ENCODE assay signal across 16 cellular contexts in genomic region chr10:4351723-4352565, GRCh38.
DNase-seq lines count a peak whose midpoint lies in the region; ATAC-seq, FAIRE-seq and TF ChIP-seq lines count a peak whose summit lies in the region.
"Had no signal": no experiment of that assay in that cellular context is flagged by ENCODE, and none has a peak within 500 bp of the region (broad histone marks: within the 10 kb centered on the region; RNA-seq: fewer than 3 reads in every experiment).

No MANE protein-coding gene starts in this region.

- H3K4me3 ChIP-seq in astrocyte (ENCODE audit: insufficient read depth, low read depth, low read length) (no peak overlapping the region), cardiac muscle cell (no peak overlapping the region), smooth muscle cell (no peak overlapping the region), testis (no peak overlapping the region)
- H3K4me3 ChIP-seq: lung had no signal

- H3K4me1 ChIP-seq in astrocyte (ENCODE audit: insufficient read depth, low read length) (peaks cover 23% of the 10 kb centered on the region), cardiac muscle cell (ENCODE audit: low read depth) (peaks cover 5% of the 10 kb centered on the region), smooth muscle cell (ENCODE audit: low read depth) (peaks cover 23% of the 10 kb centered on the region), testis (no peaks in the 10 kb centered on the region)

- no peak for TF ChIP-seq CTCF in astrocyte (IDR thresholded peaks at IDR 0.05; ENCODE audit: insufficient read depth, low read depth, low read length)
- no peak for TF ChIP-seq CTCF in cardiac muscle cell (IDR thresholded peaks at IDR 0.05; ENCODE audit: low read depth, low read length)
- no peak for TF ChIP-seq CTCF in smooth muscle cell (IDR thresholded peaks at IDR 0.05; ENCODE audit: borderline replicate concordance, insufficient read depth, poor library complexity, severe bottlenecking)
- no peak for TF ChIP-seq CTCF in testis (IDR thresholded peaks at IDR 0.05)
- no peak for TF ChIP-seq CTCF in D721Med (IDR thresholded peaks at IDR 0.05; ENCODE audit: insufficient read depth, missing control alignments)

- H2AFZ ChIP-seq in astrocyte (ENCODE audit: low read depth, low read length) (no peak overlapping the region), smooth muscle cell (ENCODE audit: low read depth) (peak overlapping the region; percentile 78)

- H3K27me3 Mint-ChIP-seq in astrocyte (ENCODE audit: low read depth, unreplicated experiment): no peaks in the 10 kb centered on the region

- peaks cover 39% of the 10 kb centered on the region for H3K4me1 Mint-ChIP-seq in astrocyte (ENCODE audit: low read depth, unreplicated experiment)

- no peaks in the 10 kb centered on the region for H3K9me3 Mint-ChIP-seq in astrocyte (ENCODE audit: unreplicated experiment)
- H3K9me3 Mint-ChIP-seq: CD8-positive, alpha-beta T cell; T-helper 2 cell treated with Interferon-gamma antibody and Interleukin-4, amounts not matched to agents 5 μg/mL and 100 μg/mL, for 36 hours had no signal

- intact Hi-C loops in testis (cut with DNase I; ENCODE audit: low total_unique reads): no loop called here

- H3K36me3 ChIP-seq in astrocyte (ENCODE audit: insufficient read depth, low read length) (no peaks in the 10 kb centered on the region), cardiac muscle cell (no peaks in the 10 kb centered on the region), smooth muscle cell (ENCODE audit: low read depth) (no peaks in the 10 kb centered on the region), testis (ENCODE audit: low read depth, missing control alignments) (no peaks in the 10 kb centered on the region)

- FAIRE-seq in astrocyte (lab: Jason Lieb, UNC): no peak
- no peak for FAIRE-seq in D721Med (lab: Jason Lieb, UNC)
- FAIRE-seq: colon had no signal

- no peak overlapping the region for H3K9ac ChIP-seq in astrocyte (ENCODE audit: low read length)
- peak overlapping the region; percentile 94 for H3K9ac ChIP-seq in smooth muscle cell (ENCODE audit: low read depth)

- no peak overlapping the region for H3K4me3 Mint-ChIP-seq in astrocyte (ENCODE audit: unreplicated experiment)
- H3K4me3 Mint-ChIP-seq: CD8-positive, alpha-beta T cell; T-helper 2 cell treated with Interferon-gamma antibody and Interleukin-4, amounts not matched to agents 5 μg/mL and 100 μg/mL, for 36 hours had no signal

- TF ChIP-seq POLR2A in testis (IDR thresholded peaks at IDR 0.05): no peak

- H3K79me2 ChIP-seq in astrocyte (ENCODE audit: insufficient read depth, low read length) (no peaks in the 10 kb centered on the region), smooth muscle cell (ENCODE audit: low read depth) (no peaks in the 10 kb centered on the region)

- peaks cover 28% of the 10 kb centered on the region for H3F3A ChIP-seq in smooth muscle cell (ENCODE audit: low read depth)

- peak; percentile 24 for DNase-seq in HCEC 1CT
- DNase-seq in astrocyte (ENCODE audit: low read depth): peak; percentile 70
- peak in 1 of 2 donors; percentile 71 for DNase-seq in cardiac muscle cell (ENCODE audit: low read depth in 1 of 2, low spot score in 1 of 2)
- no peak for DNase-seq in smooth muscle cell (lab: John Stamatoyannopoulos, UW; ENCODE audit: unreplicated experiment)
- DNase-seq in testis: no peak
- DNase-seq in COLO668 (lab: John Stamatoyannopoulos, UW; ENCODE audit: unreplicated experiment): no peak
- DNase-seq in D721Med (ENCODE audit: insufficient read length, low spot score): no peak
- DNase-seq: activated CD4-positive, alpha-beta T cell treated with anti-CD3 and anti-CD28 coated beads, Interleukin-2, amount 50 U/mL, for 4 hours; CD8-positive, alpha-beta T cell; head of caudate nucleus; NCI-H1092 treated with DMSO at 0.1 percent for 48 hours; posterior cingulate gyrus had no signal

- no peak overlapping the region for H3K4me2 ChIP-seq in astrocyte (ENCODE audit: low read length)
- H3K4me2 ChIP-seq in smooth muscle cell: peak overlapping the region; percentile 60

- H3K36me3 Mint-ChIP-seq in astrocyte (ENCODE audit: low read depth, unreplicated experiment): no peaks in the 10 kb centered on the region
- H3K36me3 Mint-ChIP-seq: CD8-positive, alpha-beta T cell had no signal

- H3K27ac ChIP-seq in astrocyte (ENCODE audit: low read depth, low read length) (no peak overlapping the region), cardiac muscle cell (peak overlapping the region; percentile 35), smooth muscle cell (ENCODE audit: low read depth) (peak overlapping the region; percentile 98), testis (no peak overlapping the region)

- 45% methylated on average over 3 of the region's 3 CpGs for WGBS in smooth muscle cell (ENCODE audit: low lambda C conversion rate)
- 84 to 91% methylated on average over 3 of the region's 3 CpGs for WGBS in testis, 2 donors

- peak overlapping the region; percentile 66 for H3K27ac Mint-ChIP-seq in astrocyte (ENCODE audit: unreplicated experiment)
- H3K27ac Mint-ChIP-seq: CD8-positive, alpha-beta T cell; T-helper 2 cell treated with Interferon-gamma antibody and Interleukin-4, amounts not matched to agents 5 μg/mL and 100 μg/mL, for 36 hours had no signal

- no peaks in the 10 kb centered on the region for H3K27me3 ChIP-seq in astrocyte (ENCODE audit: insufficient read depth, low read length)
- no peaks in the 10 kb centered on the region for H3K27me3 ChIP-seq in cardiac muscle cell
- no peaks in the 10 kb centered on the region for H3K27me3 ChIP-seq in smooth muscle cell (ENCODE audit: low read depth)
- H3K27me3 ChIP-seq in testis: no peaks in the 10 kb centered on the region

- no peaks in the 10 kb centered on the region for H3K9me3 ChIP-seq in astrocyte (ENCODE audit: insufficient read depth, low read depth, low read length)
- H3K9me3 ChIP-seq in cardiac muscle cell (ENCODE audit: low read depth): no peaks in the 10 kb centered on the region
- no peaks in the 10 kb centered on the region for H3K9me3 ChIP-seq in smooth muscle cell (replicated peaks; ENCODE audit: low read depth)
- no peaks in the 10 kb centered on the region for H3K9me3 ChIP-seq in testis

- H4K20me1 ChIP-seq in astrocyte (ENCODE audit: insufficient read depth, low read length) (no peaks in the 10 kb centered on the region), smooth muscle cell (ENCODE audit: low read depth) (no peaks in the 10 kb centered on the region)

- no peak for ATAC-seq in GM19328 (IDR thresholded peaks at IDR 0.05; ENCODE audit: unreplicated experiment)
- ATAC-seq: CD8-positive, alpha-beta T cell had no signal

Comparison
In these comparisons a context has a peak if more than half of its experiments do, and no peak if none do; other contexts are left out.
1. DNase-seq: peak in HCEC 1CT (single experiment) and astrocyte (single experiment); none in smooth muscle cell (single experiment), testis (single experiment), COLO668 (single experiment) and D721Med (single experiment).
2. H3K27ac ChIP-seq: peak in cardiac muscle cell (single experiment) and smooth muscle cell (single experiment); none in astrocyte (single experiment) and testis (0 of 2).